19 cellular contexts compared by ENCODE assay signal in genomic region chr13:70544706-70545105, GRCh38.
"Had no signal": no experiment of that assay in that cellular context is flagged by ENCODE, and none has a peak within 500 bp of the region (broad histone marks: within the 10 kb centered on the region; RNA-seq: fewer than 3 reads in every experiment).

No MANE protein-coding gene starts in this region.

- FAIRE-seq: HTR-8/SVneo had no signal

- DNase-seq: KBM-7, NCI-H1092, NCI-H1105 treated with DMSO at 0.1 percent for 48 hours, NCI-H1417 treated with DMSO at 0.1 percent for 48 hours, NCI-H146, NCI-H1694 treated with DMSO at 0.1 percent for 48 hours, NCI-H1930, NCI-H2081, NCI-H2107, NCI-H2227 treated with DMSO at 0.1 percent for 48 hours, NCI-H526 treated with DMSO at 0.1 percent for 48 hours, NCI-H748 treated with DMSO at 0.1 percent for 48 hours, PC-3, SHP77 had no signal

- ATAC-seq: Panc1, PC-3, SK-N-SH treated with all-trans-retinoic acid at 6 μM for 48 hours had no signal

- H3K27ac ChIP-seq: HL-60, RWPE1 had no signal
